In the genomic region with DNA sequence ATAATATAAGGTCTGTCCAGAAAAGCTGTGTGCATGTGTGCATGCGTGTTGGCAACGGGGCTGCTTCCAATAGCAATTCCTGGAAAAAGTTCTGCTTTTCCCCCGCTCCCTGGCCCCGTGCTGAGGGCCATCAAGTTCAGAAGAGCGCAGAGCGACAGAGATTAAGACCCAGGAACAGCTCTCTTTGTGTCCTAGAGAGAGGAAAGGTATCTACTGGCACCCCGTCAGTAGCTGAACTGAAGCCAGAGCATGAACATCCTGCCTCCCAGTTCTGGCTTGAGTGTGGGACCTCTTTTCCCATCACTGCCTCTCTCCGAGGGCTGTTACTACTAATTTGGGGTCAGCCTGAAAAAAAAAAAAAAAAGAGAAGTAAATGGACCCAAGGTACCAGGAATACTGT, we compare ENCODE assay signal across 17 cellular contexts. TPM values are rescaled to one million over a fixed set of nuclear protein-coding genes. Genes with fewer than 3 reads are reported as not detected.
DNase-seq lines count a peak whose midpoint lies in the region; ATAC-seq and TF ChIP-seq lines count a peak whose summit lies in the region.
"Had no signal": no experiment of that assay in that cellular context is flagged by ENCODE, and none has a peak within 500 bp of the region (broad histone marks: within the 10 kb centered on the region; RNA-seq: fewer than 3 reads in every experiment).

No MANE protein-coding gene starts in this region.

- TF ChIP-seq EP300 in stomach (IDR thresholded peaks at IDR 0.05) = no peak

- H3K4me3 Mint-ChIP-seq in activated CD4-positive, alpha-beta T cell treated with anti-CD3 and anti-CD28 coated beads, Interleukin-2, amount 10 ng/mL, durations not matched to agents 7 days and 5 days = no peak overlapping the region

- H3K27ac ChIP-seq in VCaP = peak overlapping the region; percentile 97
- peak overlapping the region; percentile 31 for H3K27ac ChIP-seq in right cardiac atrium (ENCODE audit: low read length)
- H3K27ac ChIP-seq in stomach = peak overlapping the region in 3 of 5 donors; percentile 16 to 72 (median 63)
- H3K27ac ChIP-seq: A549 had no signal

- H3K27me3 ChIP-seq in right cardiac atrium (ENCODE audit: control insufficient read depth, insufficient read depth) (no peaks in the 10 kb centered on the region), stomach (no peaks in the 10 kb centered on the region)

- CTCF ChIA-PET in activated CD4-positive, alpha-beta T cell treated with anti-CD3 and anti-CD28 coated beads, Interleukin-2, amount 10 ng/mL, durations not matched to agents 7 days and 5 days (lab: Charles Lee) = interaction anchor here (1.0 to 5.1 kb wide), 9 partner anchors 9 to 64 kb away, joined by 3 to 26 read pairs (median 6); no protein-coding TSS in a partner anchor

- peak overlapping the region; percentile 93 for H3K27ac Mint-ChIP-seq in activated CD4-positive, alpha-beta T cell treated with anti-CD3 and anti-CD28 coated beads, Interleukin-2, amount 10 ng/mL, durations not matched to agents 7 days and 5 days

- no peak for DNase-seq in activated CD4-positive, alpha-beta T cell treated with anti-CD3 and anti-CD28 coated beads, Interleukin-2, amount 10 ng/mL, durations not matched to agents 7 days and 5 days
- DNase-seq in activated CD4-positive, alpha-beta T cell treated with anti-CD3 and anti-CD28 coated beads, Interleukin-2, amount 50 U/mL, for 4 hours = no peak
- peak in 2 of 3 donors; percentile 45 to 61 for DNase-seq in right cardiac atrium
- DNase-seq in stomach = no peak
- DNase-seq in NOMO-1 treated with DMSO at 0.1 percent for 48 hours (lab: John Stamatoyannopoulos, UW; ENCODE audit: unreplicated experiment) = no peak
- DNase-seq in foreskin fibroblast = no peak
- DNase-seq: Calu3; effector CD8-positive, alpha-beta T cell; GOT3; NCI-H1105 treated with DMSO at 0.1 percent for 48 hours; NCI-H446; T1000 had no signal

- peaks cover 0 to 24% (median 8%) of the 10 kb centered on the region in 4 donors for H3K36me3 ChIP-seq in stomach

- no peak for TF ChIP-seq CTCF in VCaP (conservative IDR thresholded peaks at IDR 0.05)
- no peak for TF ChIP-seq CTCF in stomach (IDR thresholded peaks at IDR 0.05)
- TF ChIP-seq CTCF in foreskin fibroblast (IDR thresholded peaks at IDR 0.05; ENCODE audit: low read depth, low read length) = no peak

- no peak overlapping the region for H3K4me3 ChIP-seq in right cardiac atrium (ENCODE audit: low read length)
- H3K4me3 ChIP-seq in stomach = peak overlapping the region in 1 of 4 donors; percentile 17
- H3K4me3 ChIP-seq in foreskin fibroblast (ENCODE audit: low read depth in 1 of 2, low read length in 2 of 2) = no peak overlapping the region
- H3K4me3 ChIP-seq: A549, K562 had no signal

- ATAC-seq in right cardiac atrium = no peak
- ATAC-seq in HG02870 (IDR thresholded peaks at IDR 0.05; ENCODE audit: unreplicated experiment) = no peak
- ATAC-seq: A549, K562, sciatic nerve had no signal

- WGBS in right cardiac atrium = 17% methylated on average over 8 of the region's 8 CpGs
- 63 to 87% (median 72%) methylated on average over 8 of the region's 8 CpGs for WGBS in stomach, 5 donors

- no peaks in the 10 kb centered on the region for H3K9me3 Mint-ChIP-seq in activated CD4-positive, alpha-beta T cell treated with anti-CD3 and anti-CD28 coated beads, Interleukin-2, amount 10 ng/mL, durations not matched to agents 7 days and 5 days

- peaks cover 55% of the 10 kb centered on the region for H3K36me3 Mint-ChIP-seq in activated CD4-positive, alpha-beta T cell treated with anti-CD3 and anti-CD28 coated beads, Interleukin-2, amount 10 ng/mL, durations not matched to agents 7 days and 5 days (ENCODE audit: low read depth)

- POLR2A ChIA-PET in activated CD4-positive, alpha-beta T cell treated with anti-CD3 and anti-CD28 coated beads, Interleukin-2, amount 10 ng/mL, durations not matched to agents 7 days and 5 days (lab: Charles Lee) = interaction anchor here (0.6 kb wide), 1 partner anchor 9 kb away, joined by 4 read pairs; no protein-coding TSS in a partner anchor

- no peaks in the 10 kb centered on the region for H3K27me3 Mint-ChIP-seq in activated CD4-positive, alpha-beta T cell treated with anti-CD3 and anti-CD28 coated beads, Interleukin-2, amount 10 ng/mL, durations not matched to agents 7 days and 5 days

- H3K4me1 ChIP-seq in right cardiac atrium (ENCODE audit: control insufficient read depth, insufficient read depth, low read length) (peaks cover 81% of the 10 kb centered on the region), stomach (peaks cover 97 to 100% (median 99%) of the 10 kb centered on the region in 4 donors)

- no peak for TF ChIP-seq POLR2A in stomach (IDR thresholded peaks at IDR 0.05)

- intact Hi-C loops in right cardiac atrium (cut with DNase I) = loop anchor here in 3 of 4 donors (5.0 kb wide), 1 partner anchor 33 kb away; no protein-coding TSS in a partner anchor
- intact Hi-C loops in stomach (cut with DNase I; ENCODE audit: low total_unique reads) = no loop called here

- H3K9me3 ChIP-seq in right cardiac atrium (ENCODE audit: control insufficient read depth, low read length) = no peaks in the 10 kb centered on the region
- no peaks in the 10 kb centered on the region for H3K9me3 ChIP-seq in stomach
- H3K9me3 ChIP-seq: A549 had no signal

- H3K4me1 Mint-ChIP-seq in activated CD4-positive, alpha-beta T cell treated with anti-CD3 and anti-CD28 coated beads, Interleukin-2, amount 10 ng/mL, durations not matched to agents 7 days and 5 days = peaks cover 98% of the 10 kb centered on the region

RNA-seq across cellular contexts. Expression of gene HDAC7, which starts 15.5 kb away (rescaled TPM):
- 100 to 1,000 TPM; 218 to 232 TPM for total RNA-seq in activated CD4-positive, alpha-beta T cell treated with anti-CD3 and anti-CD28 coated beads, Interleukin-2, amount 10 ng/mL, durations not matched to agents 7 days and 5 days
- 10 to 100 TPM; 46.5 to 60.1 (median 51.1) TPM for total RNA-seq in right cardiac atrium
- 38.0 TPM for polyA plus RNA-seq in right cardiac atrium
- 100 to 1,000 TPM in 2 of 5 donors, 10 to 100 TPM in 3; 32.1 to 313 (median 66.5) TPM for total RNA-seq in stomach
- 10 to 100 TPM; 22.8 to 30.7 (median 28.6) TPM for polyA plus RNA-seq in stomach

RNA-seq across cellular contexts. Expression of gene SLC48A1, which starts 31.1 kb away (rescaled TPM):
- 1 to 10 TPM; 7.9 to 9.1 TPM for total RNA-seq in activated CD4-positive, alpha-beta T cell treated with anti-CD3 and anti-CD28 coated beads, Interleukin-2, amount 10 ng/mL, durations not matched to agents 7 days and 5 days
- 10 to 100 TPM; 26.5 to 30.1 (median 27.6) TPM for total RNA-seq in right cardiac atrium
- polyA plus RNA-seq in right cardiac atrium = 22.0 TPM
- 10 to 100 TPM in 3 of 5 donors, 1 to 10 TPM in 2; 2.3 to 29.0 (median 18.1) TPM for total RNA-seq in stomach
- 10 to 100 TPM in 1 of 3 donors, 1 to 10 TPM in 2; 6.3 to 18.2 (median 9.4) TPM for polyA plus RNA-seq in stomach

RNA-seq across cellular contexts. Expression of gene RAPGEF3, which starts 45.5 kb away (rescaled TPM):
- total RNA-seq in activated CD4-positive, alpha-beta T cell treated with anti-CD3 and anti-CD28 coated beads, Interleukin-2, amount 10 ng/mL, durations not matched to agents 7 days and 5 days = under 1 TPM in 1 of 2 experiments, not detected in 1; 0.15 TPM
- total RNA-seq in right cardiac atrium (10 to 100 TPM; 14.1 to 28.7 (median 23.3) TPM), stomach (100 to 1,000 TPM in 1 of 5 donors, 10 to 100 TPM in 4; 15.9 to 114 (median 25.0) TPM)
- polyA plus RNA-seq in right cardiac atrium (44.9 TPM), stomach (10 to 100 TPM; 21.2 to 33.1 (median 22.9) TPM)

Comparison
In these comparisons a context has a peak if more than half of its experiments do, and no peak if none do; other contexts are left out.
1. DNase-seq: peak in right cardiac atrium (2 of 3); none in activated CD4-positive, alpha-beta T cell treated with anti-CD3 and anti-CD28 coated beads, Interleukin-2, amount 10 ng/mL, durations not matched to agents 7 days and 5 days (single experiment), activated CD4-positive, alpha-beta T cell treated with anti-CD3 and anti-CD28 coated beads, Interleukin-2, amount 50 U/mL, for 4 hours (0 of 2), stomach (single experiment), NOMO-1 treated with DMSO at 0.1 percent for 48 hours (single experiment) and foreskin fibroblast (0 of 2).
2. H3K27ac ChIP-seq: peak in every context shown above with its lines; median percentile 97 in VCaP; 63 in stomach; 31 in right cardiac atrium.
3. RNA of gene RAPGEF3, which starts 45.5 kb away (total RNA-seq): 15.9 to 114 TPM in stomach and 14.1 to 28.7 TPM in right cardiac atrium; 0.15 TPM in activated CD4-positive, alpha-beta T cell treated with anti-CD3 and anti-CD28 coated beads, Interleukin-2, amount 10 ng/mL, durations not matched to agents 7 days and 5 days; every median in the first group is over 10 times any median in the second.